In genomic region chr4:82889287-82889686, GRCh38 we compare ENCODE assay signal across 1 cellular context.
TF ChIP-seq lines count a peak whose summit lies in the region.

No MANE protein-coding gene starts in this region.

TF ChIP-seq in GM23338, 12 proteins besides CTCF, POLR2A, EP300 and RAD21 (continued from another document):
- TF ChIP-seq, protein P1, sequence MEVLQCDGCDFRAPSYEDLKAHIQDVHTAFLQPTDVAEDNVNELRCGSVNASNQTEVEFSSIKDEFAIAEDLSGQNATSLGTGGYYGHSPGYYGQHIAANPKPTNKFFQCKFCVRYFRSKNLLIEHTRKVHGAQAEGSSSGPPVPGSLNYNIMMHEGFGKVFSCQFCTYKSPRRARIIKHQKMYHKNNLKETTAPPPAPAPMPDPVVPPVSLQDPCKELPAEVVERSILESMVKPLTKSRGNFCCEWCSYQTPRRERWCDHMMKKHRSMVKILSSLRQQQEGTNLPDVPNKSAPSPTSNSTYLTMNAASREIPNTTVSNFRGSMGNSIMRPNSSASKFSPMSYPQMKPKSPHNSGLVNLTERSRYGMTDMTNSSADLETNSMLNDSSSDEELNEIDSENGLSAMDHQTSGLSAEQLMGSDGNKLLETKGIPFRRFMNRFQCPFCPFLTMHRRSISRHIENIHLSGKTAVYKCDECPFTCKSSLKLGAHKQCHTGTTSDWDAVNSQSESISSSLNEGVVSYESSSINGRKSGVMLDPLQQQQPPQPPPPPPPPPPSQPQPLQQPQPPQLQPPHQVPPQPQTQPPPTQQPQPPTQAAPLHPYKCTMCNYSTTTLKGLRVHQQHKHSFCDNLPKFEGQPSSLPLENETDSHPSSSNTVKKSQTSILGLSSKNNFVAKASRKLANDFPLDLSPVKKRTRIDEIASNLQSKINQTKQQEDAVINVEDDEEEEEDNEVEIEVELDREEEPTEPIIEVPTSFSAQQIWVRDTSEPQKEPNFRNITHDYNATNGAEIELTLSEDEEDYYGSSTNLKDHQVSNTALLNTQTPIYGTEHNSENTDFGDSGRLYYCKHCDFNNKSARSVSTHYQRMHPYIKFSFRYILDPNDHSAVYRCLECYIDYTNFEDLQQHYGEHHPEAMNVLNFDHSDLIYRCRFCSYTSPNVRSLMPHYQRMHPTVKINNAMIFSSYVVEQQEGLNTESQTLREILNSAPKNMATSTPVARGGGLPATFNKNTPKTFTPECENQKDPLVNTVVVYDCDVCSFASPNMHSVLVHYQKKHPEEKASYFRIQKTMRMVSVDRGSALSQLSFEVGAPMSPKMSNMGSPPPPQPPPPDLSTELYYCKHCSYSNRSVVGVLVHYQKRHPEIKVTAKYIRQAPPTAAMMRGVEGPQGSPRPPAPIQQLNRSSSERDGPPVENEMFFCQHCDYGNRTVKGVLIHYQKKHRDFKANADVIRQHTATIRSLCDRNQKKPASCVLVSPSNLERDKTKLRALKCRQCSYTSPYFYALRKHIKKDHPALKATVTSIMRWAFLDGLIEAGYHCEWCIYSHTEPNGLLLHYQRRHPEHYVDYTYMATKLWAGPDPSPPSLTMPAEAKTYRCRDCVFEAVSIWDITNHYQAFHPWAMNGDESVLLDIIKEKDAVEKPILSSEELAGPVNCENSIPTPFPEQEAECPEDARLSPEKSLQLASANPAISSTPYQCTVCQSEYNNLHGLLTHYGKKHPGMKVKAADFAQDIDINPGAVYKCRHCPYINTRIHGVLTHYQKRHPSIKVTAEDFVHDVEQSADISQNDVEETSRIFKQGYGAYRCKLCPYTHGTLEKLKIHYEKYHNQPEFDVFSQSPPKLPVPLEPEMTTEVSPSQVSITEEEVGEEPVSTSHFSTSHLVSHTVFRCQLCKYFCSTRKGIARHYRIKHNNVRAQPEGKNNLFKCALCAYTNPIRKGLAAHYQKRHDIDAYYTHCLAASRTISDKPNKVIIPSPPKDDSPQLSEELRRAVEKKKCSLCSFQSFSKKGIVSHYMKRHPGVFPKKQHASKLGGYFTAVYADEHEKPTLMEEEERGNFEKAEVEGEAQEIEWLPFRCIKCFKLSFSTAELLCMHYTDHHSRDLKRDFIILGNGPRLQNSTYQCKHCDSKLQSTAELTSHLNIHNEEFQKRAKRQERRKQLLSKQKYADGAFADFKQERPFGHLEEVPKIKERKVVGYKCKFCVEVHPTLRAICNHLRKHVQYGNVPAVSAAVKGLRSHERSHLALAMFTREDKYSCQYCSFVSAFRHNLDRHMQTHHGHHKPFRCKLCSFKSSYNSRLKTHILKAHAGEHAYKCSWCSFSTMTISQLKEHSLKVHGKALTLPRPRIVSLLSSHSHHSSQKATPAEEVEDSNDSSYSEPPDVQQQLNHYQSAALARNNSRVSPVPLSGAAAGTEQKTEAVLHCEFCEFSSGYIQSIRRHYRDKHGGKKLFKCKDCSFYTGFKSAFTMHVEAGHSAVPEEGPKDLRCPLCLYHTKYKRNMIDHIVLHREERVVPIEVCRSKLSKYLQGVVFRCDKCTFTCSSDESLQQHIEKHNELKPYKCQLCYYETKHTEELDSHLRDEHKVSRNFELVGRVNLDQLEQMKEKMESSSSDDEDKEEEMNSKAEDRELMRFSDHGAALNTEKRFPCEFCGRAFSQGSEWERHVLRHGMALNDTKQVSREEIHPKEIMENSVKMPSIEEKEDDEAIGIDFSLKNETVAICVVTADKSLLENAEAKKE (CRISPR knock-in tag; IDR thresholded peaks at IDR 0.05), result no peak
- TF ChIP-seq, protein P2, sequence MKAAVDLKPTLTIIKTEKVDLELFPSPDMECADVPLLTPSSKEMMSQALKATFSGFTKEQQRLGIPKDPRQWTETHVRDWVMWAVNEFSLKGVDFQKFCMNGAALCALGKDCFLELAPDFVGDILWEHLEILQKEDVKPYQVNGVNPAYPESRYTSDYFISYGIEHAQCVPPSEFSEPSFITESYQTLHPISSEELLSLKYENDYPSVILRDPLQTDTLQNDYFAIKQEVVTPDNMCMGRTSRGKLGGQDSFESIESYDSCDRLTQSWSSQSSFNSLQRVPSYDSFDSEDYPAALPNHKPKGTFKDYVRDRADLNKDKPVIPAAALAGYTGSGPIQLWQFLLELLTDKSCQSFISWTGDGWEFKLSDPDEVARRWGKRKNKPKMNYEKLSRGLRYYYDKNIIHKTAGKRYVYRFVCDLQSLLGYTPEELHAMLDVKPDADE (IDR thresholded peaks at IDR 0.05), result no peak
